Comparison of ENCODE assay signal across 8 cellular contexts in the genomic region with DNA sequence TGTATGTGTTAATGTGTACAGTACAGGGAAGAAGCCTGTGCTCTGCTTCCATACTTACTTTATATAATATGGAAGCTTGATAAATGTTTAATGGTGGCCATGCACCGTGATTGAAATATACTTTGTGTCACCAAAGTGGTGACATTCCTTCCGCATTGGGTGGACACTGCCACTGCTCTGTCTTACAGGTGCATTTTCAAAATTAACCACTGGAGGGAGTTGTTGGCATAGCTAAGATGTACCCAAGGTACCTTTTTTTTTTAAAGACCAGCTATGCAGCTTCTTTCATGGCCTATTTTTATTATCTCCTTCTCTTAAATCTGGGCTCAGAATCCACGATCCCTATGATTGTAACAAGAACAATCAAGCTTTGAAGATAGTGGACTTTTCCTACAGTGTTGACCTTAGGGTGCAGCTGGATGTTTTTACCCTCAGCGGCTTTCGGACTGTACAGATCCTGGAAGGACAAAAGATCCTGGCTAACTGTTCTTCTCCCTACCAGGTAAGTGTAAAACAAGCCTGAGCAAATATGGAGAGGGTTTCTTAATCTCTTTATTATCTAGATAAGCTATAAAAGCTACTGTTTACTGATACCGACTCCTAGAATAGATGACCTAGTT. TPM values are rescaled to one million over a fixed set of nuclear protein-coding genes. Genes with fewer than 3 reads are reported as not detected.
DNase-seq lines count a peak whose midpoint lies in the region; ATAC-seq and TF ChIP-seq lines count a peak whose summit lies in the region.

No MANE protein-coding gene starts in this region.

- no peak overlapping the region for H3K27ac ChIP-seq in trophoblast cell (ENCODE audit: low read depth, low read length)

- peak; percentile 44 for DNase-seq in NCI-H2107 treated with DMSO at 0.1 percent for 48 hours (lab: John Stamatoyannopoulos, UW; ENCODE audit: unreplicated experiment)
- no peak for DNase-seq in NCI-H2107 (lab: John Stamatoyannopoulos, UW)
- peak; percentile 28 for DNase-seq in NCI-H748 treated with DMSO at 0.1 percent for 48 hours (lab: John Stamatoyannopoulos, UW)
- peak; percentile 54 for DNase-seq in activated naive CD4-positive, alpha-beta T cell treated with anti-CD3 and anti-CD28 coated beads, Interleukin-2, amount 10 ng/mL, durations not matched to agents 7 days and 5 days
- no peak for DNase-seq in glutamatergic neuron
- DNase-seq in trophoblast cell = peak; percentile 52 to 95

- no peak overlapping the region for H3K4me3 Mint-ChIP-seq in activated naive CD4-positive, alpha-beta T cell treated with anti-CD3 and anti-CD28 coated beads, Interleukin-2, amount 10 ng/mL, durations not matched to agents 7 days and 5 days
- no peak overlapping the region for H3K4me3 Mint-ChIP-seq in glutamatergic neuron (ENCODE audit: unreplicated experiment)

- no peak overlapping the region for H3K4me2 ChIP-seq in trophoblast cell (ENCODE audit: low read length)

- no peak overlapping the region for H2BK120ac ChIP-seq in trophoblast cell (ENCODE audit: insufficient read depth, low read length, poor library complexity)

- WGBS in trophoblast cell (ENCODE audit: extremely low coverage, insufficient coverage, insufficient read length) = no CpG with 5 or more reads among the region's 6 CpGs

- H3K27me3 Mint-ChIP-seq in activated naive CD4-positive, alpha-beta T cell treated with anti-CD3 and anti-CD28 coated beads, Interleukin-2, amount 10 ng/mL, durations not matched to agents 7 days and 5 days = no peaks in the 10 kb centered on the region
- no peaks in the 10 kb centered on the region for H3K27me3 Mint-ChIP-seq in glutamatergic neuron (ENCODE audit: unreplicated experiment)

- H3K4me1 Mint-ChIP-seq in activated naive CD4-positive, alpha-beta T cell treated with anti-CD3 and anti-CD28 coated beads, Interleukin-2, amount 10 ng/mL, durations not matched to agents 7 days and 5 days = no peaks in the 10 kb centered on the region
- no peaks in the 10 kb centered on the region for H3K4me1 Mint-ChIP-seq in glutamatergic neuron (ENCODE audit: low read depth, unreplicated experiment)

- CTCF ChIA-PET in activated naive CD4-positive, alpha-beta T cell treated with anti-CD3 and anti-CD28 coated beads, Interleukin-2, amount 10 ng/mL, durations not matched to agents 7 days and 5 days (lab: Charles Lee) = interaction anchor here (0.6 to 4.4 kb wide), 32 partner anchors 11 to 187 kb away, joined by 3 to 102 read pairs (median 5); partner anchors contain the start of genes BUB1B, PAK6 and PLCB2

- peaks cover 8 to 12% of the 10 kb centered on the region in 2 experiments for H3K36me3 ChIP-seq in trophoblast cell (ENCODE audit: control insufficient read depth in 1 of 2, insufficient read depth in 2 of 2, low read length in 2 of 2)

- H3K14ac ChIP-seq in trophoblast cell (ENCODE audit: low read length) = no peak overlapping the region

- H2BK5ac ChIP-seq in trophoblast cell (ENCODE audit: low read depth, low read length, poor library complexity) = no peak overlapping the region

- peak; percentile 62 for ATAC-seq in HG02938 (IDR thresholded peaks at IDR 0.05; ENCODE audit: unreplicated experiment)
- no peak for ATAC-seq in HG03342 (IDR thresholded peaks at IDR 0.05; ENCODE audit: unreplicated experiment)

- peaks cover 48% of the 10 kb centered on the region for H3K36me3 Mint-ChIP-seq in activated naive CD4-positive, alpha-beta T cell treated with anti-CD3 and anti-CD28 coated beads, Interleukin-2, amount 10 ng/mL, durations not matched to agents 7 days and 5 days
- no peaks in the 10 kb centered on the region for H3K36me3 Mint-ChIP-seq in glutamatergic neuron (ENCODE audit: unreplicated experiment)

- H3K9me3 Mint-ChIP-seq in activated naive CD4-positive, alpha-beta T cell treated with anti-CD3 and anti-CD28 coated beads, Interleukin-2, amount 10 ng/mL, durations not matched to agents 7 days and 5 days = no peaks in the 10 kb centered on the region
- H3K9me3 Mint-ChIP-seq in glutamatergic neuron (ENCODE audit: unreplicated experiment) = no peaks in the 10 kb centered on the region

- H4K12ac ChIP-seq in trophoblast cell (ENCODE audit: low read depth, low read length) = no peak overlapping the region

- no peak overlapping the region for H3K9ac ChIP-seq in trophoblast cell (ENCODE audit: low read length)

- H2AK5ac ChIP-seq in trophoblast cell (ENCODE audit: low read length) = no peak overlapping the region

- H3K18ac ChIP-seq in trophoblast cell (ENCODE audit: low read length) = no peak overlapping the region

- no peaks in the 10 kb centered on the region for H3K79me1 ChIP-seq in trophoblast cell (ENCODE audit: low read length)

- H3K4me1 ChIP-seq in trophoblast cell (ENCODE audit: control insufficient read depth in 1 of 2, insufficient read depth in 2 of 2, low read length in 2 of 2) = no peaks in the 10 kb centered on the region

- H3K23ac ChIP-seq in trophoblast cell (ENCODE audit: low read length) = no peak overlapping the region

- H3K9me3 ChIP-seq in trophoblast cell (ENCODE audit: insufficient read depth, low read depth, low read length) = no peaks in the 10 kb centered on the region

- H4K91ac ChIP-seq in trophoblast cell (ENCODE audit: low read depth, low read length) = no peak overlapping the region

- peak; percentile 86 for TF ChIP-seq CTCF in glutamatergic neuron (IDR thresholded peaks at IDR 0.05; ENCODE audit: partially characterized antibody, unreplicated experiment)

- H3K4me3 ChIP-seq in trophoblast cell (ENCODE audit: low read depth, low read length) = no peak overlapping the region

- H2AFZ ChIP-seq in trophoblast cell (ENCODE audit: insufficient read depth, low read length, poor library complexity) = no peak overlapping the region

- H3K79me2 ChIP-seq in trophoblast cell (ENCODE audit: control insufficient read depth, insufficient read depth, low read length, poor library complexity) = no peaks in the 10 kb centered on the region

- no peak overlapping the region for H3K4ac ChIP-seq in trophoblast cell (ENCODE audit: low read depth, low read length)

- H2BK12ac ChIP-seq in trophoblast cell (ENCODE audit: low read length) = no peak overlapping the region

- no peak overlapping the region for H3K27ac Mint-ChIP-seq in activated naive CD4-positive, alpha-beta T cell treated with anti-CD3 and anti-CD28 coated beads, Interleukin-2, amount 10 ng/mL, durations not matched to agents 7 days and 5 days
- H3K27ac Mint-ChIP-seq in glutamatergic neuron (ENCODE audit: unreplicated experiment) = no peak overlapping the region

- H3K27me3 ChIP-seq in trophoblast cell (ENCODE audit: insufficient read depth, low read length) = no peaks in the 10 kb centered on the region

- no peak overlapping the region for H4K8ac ChIP-seq in trophoblast cell (ENCODE audit: low read depth, low read length)

RNA-seq across cellular contexts. Expression of gene PAK6, which starts 21.6 kb away (rescaled TPM):
- not detected for total RNA-seq in glutamatergic neuron (ENCODE audit: unreplicated experiment)
- 8.4 and 8.5 TPM in 2 replicates for polyA plus RNA-seq in trophoblast cell (2013)

RNA-seq across cellular contexts. Expression of gene BUB1B, which starts 56.4 kb away (rescaled TPM):
- total RNA-seq in glutamatergic neuron (ENCODE audit: unreplicated experiment) = 16.5 TPM
- 22.5 and 26.1 TPM in 2 replicates for polyA plus RNA-seq in trophoblast cell (2013)

Comparison
In these comparisons a context has a peak if more than half of its experiments do, and no peak if none do; other contexts are left out.
1. DNase-seq: peak in NCI-H2107 treated with DMSO at 0.1 percent for 48 hours (single experiment), NCI-H748 treated with DMSO at 0.1 percent for 48 hours (single experiment), activated naive CD4-positive, alpha-beta T cell treated with anti-CD3 and anti-CD28 coated beads, Interleukin-2, amount 10 ng/mL, durations not matched to agents 7 days and 5 days (single experiment) and trophoblast cell (2 of 2); none in NCI-H2107 (single experiment) and glutamatergic neuron (single experiment).